ENCODE assay signal across 1 cellular context in genomic region chr3:69892706-69893105, GRCh38.
TF ChIP-seq lines count a peak whose summit lies in the region.

No MANE protein-coding gene starts in this region.

TF ChIP-seq in H1, 55 proteins besides CTCF, POLR2A, EP300 and RAD21 (continued from another document):
- no peak for TF ChIP-seq USF2 (IDR thresholded peaks at IDR 0.05; ENCODE audit: low read length)
- no peak for TF ChIP-seq CREB1 (IDR thresholded peaks at IDR 0.05)
- no peak for TF ChIP-seq TCF12 (IDR thresholded peaks at IDR 0.05; ENCODE audit: low read depth, low read length)
- TF ChIP-seq NRF1 (IDR thresholded peaks at IDR 0.05; ENCODE audit: low read depth, low read length) = no peak
- no peak for TF ChIP-seq BACH1 (IDR thresholded peaks at IDR 0.05; ENCODE audit: low read length)
- no peak for TF ChIP-seq GABPA (IDR thresholded peaks at IDR 0.05; ENCODE audit: borderline replicate concordance, insufficient read depth, low read length)
- no peak for TF ChIP-seq SP1 (IDR thresholded peaks at IDR 0.05; ENCODE audit: low read depth, low read length)
- TF ChIP-seq NANOG (IDR thresholded peaks at IDR 0.05; ENCODE audit: insufficient read depth, low read depth, low read length, poor library complexity, severe bottlenecking) = no peak
- TF ChIP-seq YY1 (IDR thresholded peaks at IDR 0.05; ENCODE audit: low read depth, low read length) = no peak
- no peak for TF ChIP-seq TAF1 (IDR thresholded peaks at IDR 0.05; ENCODE audit: low read depth, low read length)
- TF ChIP-seq KDM1A (IDR thresholded peaks at IDR 0.05; ENCODE audit: borderline replicate concordance, low read length) = no peak
